Comparison of ENCODE assay signal across 8 cellular contexts in genomic region chr12:46382974-46383653, GRCh38. TPM values are rescaled to one million over a fixed set of nuclear protein-coding genes. Genes with fewer than 3 reads are reported as not detected.
DNase-seq lines count a peak whose midpoint lies in the region; ATAC-seq and TF ChIP-seq lines count a peak whose summit lies in the region.

No MANE protein-coding gene starts in this region.

- H3K27ac ChIP-seq in right atrium auricular region (peak overlapping the region; percentile 99 to 100), uterus (peak overlapping the region; percentile 100)

- peak; percentile 93 to 97 for TF ChIP-seq POLR2A in uterus (IDR thresholded peaks at IDR 0.05)

- peak; percentile 88 for DNase-seq in GM13977 (ENCODE audit: low spot score)
- DNase-seq in NCI-H146 (lab: John Stamatoyannopoulos, UW): peak; percentile 93
- peak; percentile 86 to 98 (median 90) for DNase-seq in T-helper 1 cell
- DNase-seq in amygdala (lab: John Stamatoyannopoulos, UW): peak; percentile 38 to 98 (median 94)
- DNase-seq in right atrium auricular region (ENCODE audit: low spot score): peak; percentile 98
- DNase-seq in pulmonary artery endothelial cell (ENCODE audit: low read depth, low spot score): peak; percentile 94
- DNase-seq in uterus: peak; percentile 98

- H3K4me1 ChIP-seq in right atrium auricular region (peaks cover 0 to 47% of the 10 kb centered on the region in 2 donors), uterus (peaks cover 3 to 20% of the 10 kb centered on the region in 2 donors)

- H3K27me3 ChIP-seq in right atrium auricular region (no peaks in the 10 kb centered on the region), uterus (no peaks in the 10 kb centered on the region)

- in situ Hi-C loops in GM13977 (cut with MboI; ENCODE audit: low pct_unique_long_range_greater_than_20kb, low sequenced_read_pairs, unreplicated experiment): no loop called here

- peak; percentile 19 for TF ChIP-seq CTCF in GM13977 (IDR thresholded peaks at IDR 0.05; ENCODE audit: extremely low read depth, insufficient read depth, missing control alignments)
- TF ChIP-seq CTCF in right atrium auricular region (IDR thresholded peaks at IDR 0.05): peak in 1 of 2 donors; percentile 55
- TF ChIP-seq CTCF in uterus (IDR thresholded peaks at IDR 0.05): peak; percentile 13 to 48 (median 38)

- intact Hi-C loops in uterus (cut with DNase I; ENCODE audit: low total_unique reads): no loop called here

- H3K36me3 ChIP-seq in right atrium auricular region (no peaks in the 10 kb centered on the region), uterus (no peaks in the 10 kb centered on the region)

- peak; percentile 65 for ATAC-seq in HG02884 (IDR thresholded peaks at IDR 0.05; ENCODE audit: unreplicated experiment)

- H3K9me3 ChIP-seq in right atrium auricular region (no peaks in the 10 kb centered on the region), uterus (no peaks in the 10 kb centered on the region)

- H3K4me3 ChIP-seq in right atrium auricular region (peak overlapping the region; percentile 68 to 70), uterus (peak overlapping the region; percentile 79 to 80)

RNA-seq across cellular contexts. Expression of gene SLC38A2, which starts 10.5 kb away (rescaled TPM):
- total RNA-seq in right atrium auricular region (100 to 1,000 TPM; 192 to 204 TPM), pulmonary artery endothelial cell (423 and 674 TPM in 2 replicates), uterus (100 to 1,000 TPM; 234 to 487 (median 372) TPM)

Comparison
In these comparisons a context has a peak if more than half of its experiments do, and no peak if none do; other contexts are left out.
1. Peak in every context shown above with its lines: DNase-seq, ATAC-seq, H3K4me3 ChIP-seq and H3K27ac ChIP-seq.